24 cellular contexts compared by ENCODE assay signal in genomic region chr3:141055536-141056445, GRCh38. TPM values are rescaled to one million over a fixed set of nuclear protein-coding genes. Genes with fewer than 3 reads are reported as not detected.
"Had no signal": no experiment of that assay in that cellular context is flagged by ENCODE, and none has a peak within 500 bp of the region (broad histone marks: within the 10 kb centered on the region; RNA-seq: fewer than 3 reads in every experiment).

No MANE protein-coding gene starts in this region.

- H3K9me3 Mint-ChIP-seq: activated naive CD4-positive, alpha-beta T cell treated with anti-CD3 and anti-CD28 coated beads, Interleukin-2, amount 50 U/mL, for 24 hours; central memory CD8-positive, alpha-beta T cell had no signal

- ATAC-seq: activated CD8-positive, alpha-beta T cell treated with anti-CD3 and anti-CD28 coated beads, Interleukin-2, amount 10 ng/mL, durations not matched to agents 7 days and 5 days; left colon; naive thymus-derived CD8-positive, alpha-beta T cell; stimulated activated naive B cell treated with anti-CD40 and anti-IgM and Interleukin-4, amounts not matched to agents 10 μg/mL and 1 μg/mL and 100 μg/mL, for 72 hours; T-helper 17 cell had no signal

- H3K27ac ChIP-seq: dorsolateral prefrontal cortex, sigmoid colon, SK-N-MC, transverse colon had no signal

- DNase-seq: activated CD4-positive, alpha-beta T cell treated with anti-CD3 and anti-CD28 coated beads for 4 hours; activated CD4-positive, CD25-positive, alpha-beta regulatory T cell; activated gamma-delta T cell treated with Interleukin-2 at 50 U/mL for 16 hours; aorta; dorsolateral prefrontal cortex; left colon; naive thymus-derived CD8-positive, alpha-beta T cell; sigmoid colon; stimulated activated CD4-positive, alpha-beta T cell treated with anti-CD3 and anti-CD28 coated beads, Interleukin-15, amount 100 ng/mL, for 24 hours; stimulated activated CD8-positive, alpha-beta memory T cell treated with anti-CD3 and anti-CD28 coated beads, Interleukin-4, amount 100 ng/mL, for 48 hours; stimulated activated naive B cell treated with anti-CD40 and anti-IgM and Interleukin-4, amounts not matched to agents 10 μg/mL and 1 μg/mL and 100 μg/mL, for 72 hours; SW 1271; T-helper 17 cell; transverse colon had no signal

- FAIRE-seq: colon, keratinocyte had no signal

- H3K4me3 ChIP-seq: dorsolateral prefrontal cortex, lung, sigmoid colon, SK-N-MC, smooth muscle cell, transverse colon had no signal

- H3K9me3 ChIP-seq: sigmoid colon, transverse colon had no signal

- H3K36me3 Mint-ChIP-seq: activated naive CD4-positive, alpha-beta T cell treated with anti-CD3 and anti-CD28 coated beads, Interleukin-2, amount 50 U/mL, for 24 hours; mesothelial cell of epicardium; stimulated activated naive B cell treated with anti-CD40 and anti-IgM and Interleukin-4, amounts not matched to agents 10 μg/mL and 1 μg/mL and 100 μg/mL, for 72 hours had no signal

- H3K4me3 Mint-ChIP-seq: activated CD8-positive, alpha-beta T cell treated with anti-CD3 and anti-CD28 coated beads, Interleukin-2, amount 10 ng/mL, durations not matched to agents 7 days and 5 days; activated naive CD4-positive, alpha-beta T cell treated with anti-CD3 and anti-CD28 coated beads, Interleukin-2, amount 50 U/mL, for 24 hours; central memory CD8-positive, alpha-beta T cell; mesothelial cell of epicardium; naive thymus-derived CD8-positive, alpha-beta T cell; stimulated activated naive B cell treated with anti-CD40 and anti-IgM and Interleukin-4, amounts not matched to agents 10 μg/mL and 1 μg/mL and 100 μg/mL, for 72 hours; T-helper 17 cell had no signal

- H3K27ac Mint-ChIP-seq: activated CD8-positive, alpha-beta T cell treated with anti-CD3 and anti-CD28 coated beads, Interleukin-2, amount 10 ng/mL, durations not matched to agents 7 days and 5 days; activated naive CD4-positive, alpha-beta T cell treated with anti-CD3 and anti-CD28 coated beads, Interleukin-2, amount 50 U/mL, for 24 hours; naive thymus-derived CD8-positive, alpha-beta T cell; stimulated activated naive B cell treated with anti-CD40 and anti-IgM and Interleukin-4, amounts not matched to agents 10 μg/mL and 1 μg/mL and 100 μg/mL, for 72 hours; T-helper 17 cell had no signal

- H3K36me3 ChIP-seq: sigmoid colon, transverse colon had no signal

RNA-seq across cellular contexts. Expression of gene SPSB4, which starts 4.6 kb away (rescaled TPM):
- total RNA-seq: activated CD8-positive, alpha-beta T cell treated with anti-CD3 and anti-CD28 coated beads, Interleukin-2, amount 10 ng/mL, durations not matched to agents 7 days and 5 days; fibroblast of villous mesenchyme; naive thymus-derived CD8-positive, alpha-beta T cell; T-helper 17 cell had no signal
- polyA plus RNA-seq: keratinocyte; naive thymus-derived CD8-positive, alpha-beta T cell had no signal
